In the genomic region with DNA sequence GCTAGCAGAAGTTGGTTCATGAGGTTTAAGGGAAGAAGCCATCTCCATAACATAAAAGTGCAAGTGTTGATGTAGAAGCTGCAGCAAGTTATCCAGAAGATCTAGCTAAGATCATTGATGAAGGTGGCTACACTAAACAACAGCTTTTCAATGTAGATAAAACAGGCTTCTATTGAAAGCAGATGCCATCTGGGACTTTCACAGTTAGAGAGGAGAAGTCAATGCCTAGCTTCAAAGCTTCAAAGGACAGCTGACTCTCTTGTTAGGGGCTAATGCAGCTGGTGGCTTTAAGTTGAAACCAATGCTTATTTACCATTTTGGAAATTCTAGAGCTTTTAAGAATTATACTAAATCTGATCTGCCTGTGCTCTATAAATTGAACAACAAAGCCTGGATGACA, we compare ENCODE assay signal across 4 cellular contexts. TPM values are rescaled to one million over a fixed set of nuclear protein-coding genes. Genes with fewer than 3 reads are reported as not detected.
"Had no signal": no experiment of that assay in that cellular context is flagged by ENCODE, and none has a peak within 500 bp of the region (broad histone marks: within the 10 kb centered on the region; RNA-seq: fewer than 3 reads in every experiment).

No MANE protein-coding gene starts in this region.

RNA-seq across cellular contexts. Expression of a gene that starts 25.3 kb away (rescaled TPM):
- polyA plus RNA-seq: immature natural killer cell; keratinocyte; mammary epithelial cell; naive thymus-derived CD4-positive, alpha-beta T cell had no signal
